In genomic region chr6:1362643-1363042, GRCh38 we compare ENCODE assay signal across 36 cellular contexts. TPM values are rescaled to one million over a fixed set of nuclear protein-coding genes. Genes with fewer than 3 reads are reported as not detected.
"Had no signal": no experiment of that assay in that cellular context is flagged by ENCODE, and none has a peak within 500 bp of the region (broad histone marks: within the 10 kb centered on the region; RNA-seq: fewer than 3 reads in every experiment).

No MANE protein-coding gene starts in this region.

- DNase-seq: Karpas-422, Kasumi-1, MG63, MM.1S, NCI-H1048, NCI-H1092, NCI-H1092 treated with DMSO at 0.1 percent for 48 hours, NCI-H1105, NCI-H1105 treated with DMSO at 0.1 percent for 48 hours, NCI-H1417, NCI-H1417 treated with DMSO at 0.1 percent for 48 hours, NCI-H1436, NCI-H1436 treated with DMSO at 0.1 percent for 48 hours, NCI-H146, NCI-H1694, NCI-H1694 treated with DMSO at 0.1 percent for 48 hours, NCI-H187, NCI-H187 treated with DMSO at 0.1 percent for 48 hours, NCI-H1930, NCI-H2029, NCI-H2029 treated with DMSO at 0.1 percent for 48 hours, NCI-H2081, NCI-H2081 treated with DMSO at 0.1 percent for 48 hours, NCI-H2107, NCI-H2171, NCI-H2171 treated with DMSO at 0.1 percent for 48 hours, NCI-H2227 treated with DMSO at 0.1 percent for 48 hours, NCI-H226, NCI-H345, NCI-H446, NCI-H446 treated with DMSO at 0.1 percent for 48 hours, NCI-H510A, NCI-H510A treated with DMSO at 0.1 percent for 48 hours, NCI-H524 had no signal

- H3K36me3 ChIP-seq: MG63 had no signal

- H3K9me3 ChIP-seq: MG63 had no signal

- H3K27me3 ChIP-seq: MG63 had no signal

- H3K4me3 ChIP-seq: MG63 had no signal

RNA-seq across cellular contexts. Expression of gene FOXF2, which starts 26.7 kb away (rescaled TPM):
- total RNA-seq: LHCN-M2 had no signal

RNA-seq across cellular contexts. Expression of gene FOXQ1, which starts 50.7 kb away (rescaled TPM):
- total RNA-seq: M059J had no signal
